In the genomic region with DNA sequence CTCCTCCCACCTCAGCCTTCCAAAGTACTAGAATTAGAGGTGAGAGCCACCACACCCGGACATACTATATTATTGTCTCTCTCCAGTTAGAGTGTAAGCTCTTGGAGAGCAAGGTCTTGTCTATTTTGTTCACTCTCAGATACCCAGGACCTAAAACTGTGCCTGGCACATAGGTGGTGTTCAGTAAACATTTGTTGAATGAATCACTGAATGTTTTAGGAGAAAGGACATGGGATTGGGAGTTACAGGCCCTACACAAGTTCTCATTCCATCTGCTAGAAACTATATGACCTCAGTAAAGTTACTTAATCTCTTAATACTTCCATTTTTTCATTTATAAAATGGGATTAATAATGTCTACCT, we compare ENCODE assay signal across 15 cellular contexts. TPM values are rescaled to one million over a fixed set of nuclear protein-coding genes. Genes with fewer than 3 reads are reported as not detected.
A peak's percentile ranks its signal among the peaks of the same experiment; 100 is the strongest.
DNase-seq lines count a peak whose midpoint lies in the region; ATAC-seq and TF ChIP-seq lines count a peak whose summit lies in the region.
"Had no signal": no experiment of that assay in that cellular context is flagged by ENCODE, and none has a peak within 500 bp of the region (broad histone marks: within the 10 kb centered on the region; RNA-seq: fewer than 3 reads in every experiment).

No MANE protein-coding gene starts in this region.

- H3K4me3 Mint-ChIP-seq in activated T-cell treated with anti-CD3 and anti-CD28 coated beads, Interleukin-2, amount 50 U/mL, for 24 hours = peak overlapping the region; percentile 99
- H3K4me3 Mint-ChIP-seq in central memory CD8-positive, alpha-beta T cell = peak overlapping the region; percentile 98
- peak overlapping the region; percentile 92 for H3K4me3 Mint-ChIP-seq in stimulated activated effector memory CD8-positive, alpha-beta T cell treated with anti-CD3 and anti-CD28 coated beads, Interleukin-12 subunit alpha, Interleukin-12 subunit beta, amount 100 ng/mL, for 72 hours

- H3K36me3 ChIP-seq in Loucy (ENCODE audit: insufficient read depth, low read length) (no peaks in the 10 kb centered on the region), SJCRH30 (no peaks in the 10 kb centered on the region)

- no peaks in the 10 kb centered on the region for H3F3A ChIP-seq in Loucy (ENCODE audit: low read depth)

- no peaks in the 10 kb centered on the region for H3K9me2 ChIP-seq in Loucy (replicated peaks; ENCODE audit: low read depth, low read length)

- peaks cover 20% of the 10 kb centered on the region for H4K20me1 ChIP-seq in Loucy (ENCODE audit: insufficient read depth, low read length, poor library complexity, severe bottlenecking)

- peaks cover 34% of the 10 kb centered on the region for H3K36me3 Mint-ChIP-seq in activated T-cell treated with anti-CD3 and anti-CD28 coated beads, Interleukin-2, amount 50 U/mL, for 24 hours (ENCODE audit: low read depth)
- peaks cover 13% of the 10 kb centered on the region for H3K36me3 Mint-ChIP-seq in central memory CD8-positive, alpha-beta T cell (ENCODE audit: insufficient read depth)
- peaks cover 13% of the 10 kb centered on the region for H3K36me3 Mint-ChIP-seq in stimulated activated effector memory CD8-positive, alpha-beta T cell treated with anti-CD3 and anti-CD28 coated beads, Interleukin-12 subunit alpha, Interleukin-12 subunit beta, amount 100 ng/mL, for 72 hours

- no peaks in the 10 kb centered on the region for H3K27me3 Mint-ChIP-seq in activated T-cell treated with anti-CD3 and anti-CD28 coated beads, Interleukin-2, amount 50 U/mL, for 24 hours
- peaks cover 17% of the 10 kb centered on the region for H3K27me3 Mint-ChIP-seq in central memory CD8-positive, alpha-beta T cell

- H3K4me2 ChIP-seq in Loucy (ENCODE audit: low read depth, low read length, poor library complexity, severe bottlenecking) = peak overlapping the region; percentile 90

- no peak overlapping the region for H2AFZ ChIP-seq in Loucy (ENCODE audit: low read length)

- H3K79me2 ChIP-seq in Loucy (ENCODE audit: insufficient read depth, low read length) = peaks cover 32% of the 10 kb centered on the region

- H3K9ac ChIP-seq in Loucy (ENCODE audit: low read depth, low read length, poor library complexity, severe bottlenecking) = no peak overlapping the region
- H3K9ac ChIP-seq: parathyroid adenoma had no signal

- H3K4me1 ChIP-seq in Loucy (ENCODE audit: insufficient read depth, low read length, poor library complexity, severe bottlenecking) (peaks cover 28% of the 10 kb centered on the region), SJCRH30 (peaks cover 15% of the 10 kb centered on the region)

- H3K4me1 Mint-ChIP-seq in activated T-cell treated with anti-CD3 and anti-CD28 coated beads, Interleukin-2, amount 50 U/mL, for 24 hours (ENCODE audit: low read depth) = peaks cover 39% of the 10 kb centered on the region
- peaks cover 39% of the 10 kb centered on the region for H3K4me1 Mint-ChIP-seq in central memory CD8-positive, alpha-beta T cell
- peaks cover 32% of the 10 kb centered on the region for H3K4me1 Mint-ChIP-seq in stimulated activated effector memory CD8-positive, alpha-beta T cell treated with anti-CD3 and anti-CD28 coated beads, Interleukin-12 subunit alpha, Interleukin-12 subunit beta, amount 100 ng/mL, for 72 hours

- H3K4me3 ChIP-seq in Loucy (ENCODE audit: low read length, poor library complexity, severe bottlenecking) (no peak overlapping the region), SJCRH30 (no peak overlapping the region)
- H3K4me3 ChIP-seq: lung had no signal

- no peak for DNase-seq in activated T-cell treated with anti-CD3 and anti-CD28 coated beads, Interleukin-2, amount 50 U/mL, for 24 hours
- no peak for DNase-seq in activated T-cell treated with anti-CD3 and anti-CD28 coated beads, Interleukin-2, amount 50 U/mL, for 48 hours
- DNase-seq in central memory CD8-positive, alpha-beta T cell (ENCODE audit: low spot score in 2 of 2) = no peak
- no peak for DNase-seq in stimulated activated effector memory CD8-positive, alpha-beta T cell treated with anti-CD3 and anti-CD28 coated beads, Interleukin-12 subunit alpha, Interleukin-12 subunit beta, amount 100 ng/mL, for 72 hours (ENCODE audit: low spot score in 2 of 2)
- no peak for DNase-seq in islet precursor cell
- DNase-seq in SJCRH30 = no peak
- DNase-seq: activated effector memory CD4-positive, alpha-beta T cell treated with anti-CD3 and anti-CD28 coated beads, Interleukin-2, amount 50 U/mL, for 16 hours; NCI-H1930; NCI-H69; RPMI8226 had no signal

- H3K27ac ChIP-seq in SJCRH30 = no peak overlapping the region

- H3K9me3 Mint-ChIP-seq in activated T-cell treated with anti-CD3 and anti-CD28 coated beads, Interleukin-2, amount 50 U/mL, for 24 hours = no peaks in the 10 kb centered on the region
- H3K9me3 Mint-ChIP-seq in central memory CD8-positive, alpha-beta T cell = no peaks in the 10 kb centered on the region
- no peaks in the 10 kb centered on the region for H3K9me3 Mint-ChIP-seq in stimulated activated effector memory CD8-positive, alpha-beta T cell treated with anti-CD3 and anti-CD28 coated beads, Interleukin-12 subunit alpha, Interleukin-12 subunit beta, amount 100 ng/mL, for 72 hours

- no peaks in the 10 kb centered on the region for H3K9me3 ChIP-seq in Loucy (ENCODE audit: insufficient read depth, low read depth, low read length)
- H3K9me3 ChIP-seq in SJCRH30 (replicated peaks) = no peaks in the 10 kb centered on the region

- H3K27me3 ChIP-seq in Loucy (ENCODE audit: insufficient read depth, low read length, poor library complexity, severe bottlenecking) = no peaks in the 10 kb centered on the region
- no peaks in the 10 kb centered on the region for H3K27me3 ChIP-seq in SJCRH30

- ATAC-seq in central memory CD8-positive, alpha-beta T cell (replicated peaks; ENCODE audit: extremely low read depth, poor library complexity, severe bottlenecking) = no peak
- ATAC-seq in stimulated activated effector memory CD8-positive, alpha-beta T cell treated with anti-CD3 and anti-CD28 coated beads, Interleukin-12 subunit alpha, Interleukin-12 subunit beta, amount 100 ng/mL, for 72 hours = no peak
- ATAC-seq in GM21360 (IDR thresholded peaks at IDR 0.05; ENCODE audit: unreplicated experiment) = no peak
- ATAC-seq: GM12878 had no signal

- H3K27ac Mint-ChIP-seq in activated T-cell treated with anti-CD3 and anti-CD28 coated beads, Interleukin-2, amount 50 U/mL, for 24 hours = peak overlapping the region; percentile 99
- peak overlapping the region; percentile 96 for H3K27ac Mint-ChIP-seq in central memory CD8-positive, alpha-beta T cell (ENCODE audit: low read depth)
- peak overlapping the region; percentile 94 for H3K27ac Mint-ChIP-seq in stimulated activated effector memory CD8-positive, alpha-beta T cell treated with anti-CD3 and anti-CD28 coated beads, Interleukin-12 subunit alpha, Interleukin-12 subunit beta, amount 100 ng/mL, for 72 hours

- no peak for TF ChIP-seq CTCF in Loucy (conservative IDR thresholded peaks at IDR 0.05; ENCODE audit: low read length)

RNA-seq across cellular contexts. Expression of a gene that starts 1.5 kb away (rescaled TPM):
- total RNA-seq in SJCRH30 (2014; rRNA removed; shearing (Covaris generic)) = 31.0 and 33.1 TPM in 2 replicates

RNA-seq across cellular contexts. Expression of a gene that starts 16.2 kb away (rescaled TPM):
- 27.2 and 27.5 TPM in 2 replicates for total RNA-seq in SJCRH30 (2014; rRNA removed; shearing (Covaris generic))
